In the genomic region with DNA sequence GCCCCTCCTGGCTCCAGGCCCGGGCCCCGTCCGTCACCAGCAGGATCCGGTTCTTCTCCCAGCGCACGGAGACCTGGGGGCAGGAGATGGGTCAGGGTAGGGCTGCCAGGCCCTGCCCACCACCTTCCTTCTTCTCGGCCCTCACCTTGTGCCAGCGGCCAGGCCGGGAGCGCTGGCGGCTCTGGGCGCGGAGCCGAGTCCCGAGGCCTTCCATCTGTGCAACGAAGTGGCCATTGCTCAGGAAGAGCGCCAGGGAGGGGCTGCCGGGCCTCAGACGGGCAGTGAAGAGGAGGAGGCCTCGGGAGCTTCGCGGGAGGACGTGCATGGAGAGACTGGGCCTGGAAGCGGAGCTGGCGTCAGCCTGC, we compare ENCODE assay signal across 17 cellular contexts. TPM values are rescaled to one million over a fixed set of nuclear protein-coding genes. Genes with fewer than 3 reads are reported as not detected.
A peak's percentile ranks its signal among the peaks of the same experiment; 100 is the strongest.
DNase-seq lines count a peak whose midpoint lies in the region; ATAC-seq and TF ChIP-seq lines count a peak whose summit lies in the region.
"Had no signal": no experiment of that assay in that cellular context is flagged by ENCODE, and none has a peak within 500 bp of the region (broad histone marks: within the 10 kb centered on the region; RNA-seq: fewer than 3 reads in every experiment).

No MANE protein-coding gene starts in this region.

- peaks cover 23% of the 10 kb centered on the region for H3K36me3 Mint-ChIP-seq in WTC11

- DNase-seq in DMS53 (lab: John Stamatoyannopoulos, UW) (peak; percentile 64), DMS53 treated with DMSO at 0.1 percent for 48 hours (lab: John Stamatoyannopoulos, UW; ENCODE audit: unreplicated experiment) (no peak), M059J (ENCODE audit: low read depth) (peak; percentile 35), sigmoid colon (no peak), WTC11 (ENCODE audit: low spot score) (no peak), ecto neural progenitor cell (ENCODE audit: low spot score) (no peak)
- DNase-seq: CD8-positive, alpha-beta T cell; GOT3; MG63; NCI-H1105; NCI-H1694; NCI-H345; NCI-H526 had no signal

- H3K27ac ChIP-seq in cingulate gyrus (ENCODE audit: low read depth, low read length) (peak overlapping the region; percentile 10), sigmoid colon (peak overlapping the region in 3 of 4 donors; percentile 43 to 58 (median 54))
- H3K27ac ChIP-seq: BLaER1 had no signal

- no peak for TF ChIP-seq CTCF in sigmoid colon (IDR thresholded peaks at IDR 0.05)
- no peak for TF ChIP-seq CTCF in WTC11 (IDR thresholded peaks at IDR 0.05)

- peaks cover 0 to 25% (median 10%) of the 10 kb centered on the region in 4 donors for H3K4me1 ChIP-seq in sigmoid colon

- H3K27ac Mint-ChIP-seq in WTC11 = no peak overlapping the region
- H3K27ac Mint-ChIP-seq: CD8-positive, alpha-beta T cell had no signal

- no peak for TF ChIP-seq POLR2A in sigmoid colon (IDR thresholded peaks at IDR 0.05)

- no peak overlapping the region for H3K4me3 ChIP-seq in sigmoid colon
- H3K4me3 ChIP-seq: BLaER1, MG63 had no signal

- no peaks in the 10 kb centered on the region for H3K4me1 Mint-ChIP-seq in WTC11

- WGBS in sigmoid colon, 2 donors = 73 to 87% methylated on average over 25 of the region's 25 CpGs

- TF ChIP-seq EP300 in sigmoid colon (IDR thresholded peaks at IDR 0.05) = no peak

- H3K27me3 Mint-ChIP-seq in WTC11 (ENCODE audit: low read depth) = no peaks in the 10 kb centered on the region

- H3K9me3 Mint-ChIP-seq in WTC11 = no peaks in the 10 kb centered on the region
- H3K9me3 Mint-ChIP-seq: CD8-positive, alpha-beta T cell had no signal

- no peaks in the 10 kb centered on the region for H3K9me3 ChIP-seq in sigmoid colon
- H3K9me3 ChIP-seq: BLaER1, MG63 had no signal

- CTCF ChIA-PET in WTC11 (lab: Charles Lee) = interaction anchor here (3.2 kb wide), 1 partner anchor 72 kb away, joined by 10 read pairs; no protein-coding TSS in a partner anchor

- peaks cover 88 to 97% (median 95%) of the 10 kb centered on the region in 4 donors for H3K36me3 ChIP-seq in sigmoid colon

- ATAC-seq in WTC11 = no peak
- ATAC-seq in GM19467 (IDR thresholded peaks at IDR 0.05; ENCODE audit: unreplicated experiment) = no peak
- ATAC-seq: CD8-positive, alpha-beta T cell; Right ventricle myocardium inferior had no signal

- POLR2A ChIA-PET in WTC11 (lab: Charles Lee) = no interaction called here

- H3K27me3 ChIP-seq in sigmoid colon = no peaks in the 10 kb centered on the region
- H3K27me3 ChIP-seq: BLaER1, MG63 had no signal

- no peak overlapping the region for H3K4me3 Mint-ChIP-seq in WTC11
- H3K4me3 Mint-ChIP-seq: CD8-positive, alpha-beta T cell had no signal

- intact Hi-C loops in sigmoid colon (cut with DNase I) = no loop called here

TF ChIP-seq in WTC11, 78 proteins besides CTCF, POLR2A, EP300 and RAD21:
- no peak for TF ChIP-seq ZNF138 (CRISPR knock-in tag; conservative IDR thresholded peaks at IDR 0.05)
- TF ChIP-seq, protein P1, sequence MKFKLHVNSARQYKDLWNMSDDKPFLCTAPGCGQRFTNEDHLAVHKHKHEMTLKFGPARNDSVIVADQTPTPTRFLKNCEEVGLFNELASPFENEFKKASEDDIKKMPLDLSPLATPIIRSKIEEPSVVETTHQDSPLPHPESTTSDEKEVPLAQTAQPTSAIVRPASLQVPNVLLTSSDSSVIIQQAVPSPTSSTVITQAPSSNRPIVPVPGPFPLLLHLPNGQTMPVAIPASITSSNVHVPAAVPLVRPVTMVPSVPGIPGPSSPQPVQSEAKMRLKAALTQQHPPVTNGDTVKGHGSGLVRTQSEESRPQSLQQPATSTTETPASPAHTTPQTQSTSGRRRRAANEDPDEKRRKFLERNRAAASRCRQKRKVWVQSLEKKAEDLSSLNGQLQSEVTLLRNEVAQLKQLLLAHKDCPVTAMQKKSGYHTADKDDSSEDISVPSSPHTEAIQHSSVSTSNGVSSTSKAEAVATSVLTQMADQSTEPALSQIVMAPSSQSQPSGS (CRISPR knock-in tag; IDR thresholded peaks at IDR 0.05; ENCODE audit: borderline replicate concordance, low read depth) = no peak
- TF ChIP-seq ELF4 (CRISPR knock-in tag; IDR thresholded peaks at IDR 0.05; ENCODE audit: low read depth) = no peak
- no peak for TF ChIP-seq TCF7 (CRISPR knock-in tag; IDR thresholded peaks at IDR 0.05; ENCODE audit: low read depth)
- TF ChIP-seq GTF2I (CRISPR knock-in tag; conservative IDR thresholded peaks at IDR 0.05) = no peak
- TF ChIP-seq, protein P2, sequence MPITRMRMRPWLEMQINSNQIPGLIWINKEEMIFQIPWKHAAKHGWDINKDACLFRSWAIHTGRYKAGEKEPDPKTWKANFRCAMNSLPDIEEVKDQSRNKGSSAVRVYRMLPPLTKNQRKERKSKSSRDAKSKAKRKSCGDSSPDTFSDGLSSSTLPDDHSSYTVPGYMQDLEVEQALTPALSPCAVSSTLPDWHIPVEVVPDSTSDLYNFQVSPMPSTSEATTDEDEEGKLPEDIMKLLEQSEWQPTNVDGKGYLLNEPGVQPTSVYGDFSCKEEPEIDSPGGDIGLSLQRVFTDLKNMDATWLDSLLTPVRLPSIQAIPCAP (CRISPR knock-in tag; IDR thresholded peaks at IDR 0.05) = no peak
- TF ChIP-seq FOXP1 (CRISPR knock-in tag; IDR thresholded peaks at IDR 0.05; ENCODE audit: borderline replicate concordance) = no peak
- TF ChIP-seq SP1 (CRISPR knock-in tag; conservative IDR thresholded peaks at IDR 0.05) = no peak
- TF ChIP-seq FOXK1 (CRISPR knock-in tag; IDR thresholded peaks at IDR 0.05) = no peak
- no peak for TF ChIP-seq ZNF416 (CRISPR knock-in tag; IDR thresholded peaks at IDR 0.05)
- TF ChIP-seq NFYB (CRISPR knock-in tag; conservative IDR thresholded peaks at IDR 0.05; ENCODE audit: low read depth) = no peak
- TF ChIP-seq, protein P3, sequence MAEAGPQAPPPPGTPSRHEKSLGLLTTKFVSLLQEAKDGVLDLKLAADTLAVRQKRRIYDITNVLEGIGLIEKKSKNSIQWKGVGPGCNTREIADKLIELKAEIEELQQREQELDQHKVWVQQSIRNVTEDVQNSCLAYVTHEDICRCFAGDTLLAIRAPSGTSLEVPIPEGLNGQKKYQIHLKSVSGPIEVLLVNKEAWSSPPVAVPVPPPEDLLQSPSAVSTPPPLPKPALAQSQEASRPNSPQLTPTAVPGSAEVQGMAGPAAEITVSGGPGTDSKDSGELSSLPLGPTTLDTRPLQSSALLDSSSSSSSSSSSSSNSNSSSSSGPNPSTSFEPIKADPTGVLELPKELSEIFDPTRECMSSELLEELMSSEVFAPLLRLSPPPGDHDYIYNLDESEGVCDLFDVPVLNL (CRISPR knock-in tag; IDR thresholded peaks at IDR 0.05; ENCODE audit: borderline replicate concordance, low read depth) = no peak
- no peak for TF ChIP-seq ETV6 (CRISPR knock-in tag; IDR thresholded peaks at IDR 0.05)
- TF ChIP-seq, protein P4, sequence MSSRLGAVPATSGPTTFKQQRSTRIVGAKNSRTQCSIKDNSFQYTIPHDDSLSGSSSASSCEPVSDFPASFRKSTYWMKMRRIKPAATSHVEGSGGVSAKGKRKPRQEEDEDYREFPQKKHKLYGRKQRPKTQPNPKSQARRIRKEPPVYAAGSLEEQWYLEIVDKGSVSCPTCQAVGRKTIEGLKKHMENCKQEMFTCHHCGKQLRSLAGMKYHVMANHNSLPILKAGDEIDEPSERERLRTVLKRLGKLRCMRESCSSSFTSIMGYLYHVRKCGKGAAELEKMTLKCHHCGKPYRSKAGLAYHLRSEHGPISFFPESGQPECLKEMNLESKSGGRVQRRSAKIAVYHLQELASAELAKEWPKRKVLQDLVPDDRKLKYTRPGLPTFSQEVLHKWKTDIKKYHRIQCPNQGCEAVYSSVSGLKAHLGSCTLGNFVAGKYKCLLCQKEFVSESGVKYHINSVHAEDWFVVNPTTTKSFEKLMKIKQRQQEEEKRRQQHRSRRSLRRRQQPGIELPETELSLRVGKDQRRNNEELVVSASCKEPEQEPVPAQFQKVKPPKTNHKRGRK (CRISPR knock-in tag; IDR thresholded peaks at IDR 0.05; ENCODE audit: borderline replicate concordance) = no peak
- TF ChIP-seq, protein P5, sequence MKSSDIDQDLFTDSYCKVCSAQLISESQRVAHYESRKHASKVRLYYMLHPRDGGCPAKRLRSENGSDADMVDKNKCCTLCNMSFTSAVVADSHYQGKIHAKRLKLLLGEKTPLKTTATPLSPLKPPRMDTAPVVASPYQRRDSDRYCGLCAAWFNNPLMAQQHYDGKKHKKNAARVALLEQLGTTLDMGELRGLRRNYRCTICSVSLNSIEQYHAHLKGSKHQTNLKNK (CRISPR knock-in tag; IDR thresholded peaks at IDR 0.05) = no peak

RNA-seq across cellular contexts. Expression of a gene that starts 7.9 kb away (rescaled TPM):
- 235 and 272 TPM in 2 replicates for total RNA-seq in M059J (2014; rRNA removed; shearing (Covaris generic))
- 100 to 1,000 TPM; 100 to 130 (median 119) TPM for total RNA-seq in sigmoid colon
- polyA plus RNA-seq in sigmoid colon = 100 to 1,000 TPM in 1 of 3 donors, 10 to 100 TPM in 2; 61.3 to 102 (median 77.7) TPM
- 146 to 160 TPM (median 147 TPM) in 3 replicates for total RNA-seq in WTC11 (2021)

RNA-seq across cellular contexts. Expression of a gene that starts 56.4 kb away (rescaled TPM):
- total RNA-seq in M059J (2014; rRNA removed; shearing (Covaris generic)) = 5.6 and 29.7 TPM in 2 replicates
- total RNA-seq in sigmoid colon (100 to 1,000 TPM in 3 of 4 donors, 10 to 100 TPM in 1; 53.5 to 409 (median 134) TPM), WTC11 (2021) (298 to 329 TPM (median 323 TPM) in 3 replicates)
- 10 to 100 TPM in 1 of 3 donors, 1 to 10 TPM in 2; 1.8 to 56.5 (median 3.2) TPM for polyA plus RNA-seq in sigmoid colon

Comparison
In these comparisons a context has a peak if more than half of its experiments do, and no peak if none do; other contexts are left out.
1. DNase-seq: peak in DMS53 (single experiment) and M059J (single experiment); none in DMS53 treated with DMSO at 0.1 percent for 48 hours (single experiment), sigmoid colon (single experiment), WTC11 (single experiment) and ecto neural progenitor cell (single experiment).